28 cellular contexts compared by ENCODE assay signal in the genomic region with DNA sequence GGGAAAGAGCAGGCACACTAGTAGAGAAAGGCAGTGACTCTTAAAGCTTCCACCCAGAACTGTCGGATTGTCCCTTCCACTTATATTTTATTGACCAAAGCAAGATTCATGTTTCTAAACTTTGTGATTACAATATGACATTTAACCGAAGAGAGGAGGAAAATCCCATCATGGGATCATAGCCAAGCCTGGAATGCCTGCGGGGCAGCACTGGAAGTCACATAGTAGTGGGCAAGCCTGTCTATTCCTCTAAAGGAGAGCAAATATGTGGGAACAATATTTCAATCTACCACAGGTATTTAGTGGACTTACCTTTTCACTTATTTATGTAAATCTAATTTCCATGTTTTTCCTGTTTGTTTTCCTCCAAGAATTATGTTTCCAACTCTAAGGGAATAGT.
"Had no signal": no experiment of that assay in that cellular context is flagged by ENCODE, and none has a peak within 500 bp of the region (broad histone marks: within the 10 kb centered on the region; RNA-seq: fewer than 3 reads in every experiment).

No MANE protein-coding gene starts in this region.

- ATAC-seq: activated naive CD8-positive, alpha-beta T cell treated with anti-CD3 and anti-CD28 coated beads, Interleukin-2, amount 50 U/mL, for 24 hours; activated T-cell treated with anti-CD3 and anti-CD28 coated beads, Interleukin-2, amount 50 U/mL, for 4 hours; K562 had no signal

- H3K27me3 ChIP-seq: cardiac muscle cell, MG63, SJSA1 had no signal

- H3K4me3 ChIP-seq: cardiac muscle cell, K562, MG63, SJSA1 had no signal

- H3K27ac ChIP-seq: cardiac muscle cell, SJSA1 had no signal

- H3K4me3 Mint-ChIP-seq: activated CD4-positive, alpha-beta memory T cell treated with anti-CD3 and anti-CD28 coated beads for 36 hours; activated CD4-positive, alpha-beta T cell treated with anti-CD3 and anti-CD28 coated beads, Interleukin-2, amount 10 ng/mL, durations not matched to agents 7 days and 5 days; activated naive CD4-positive, alpha-beta T cell treated with anti-CD3 and anti-CD28 coated beads, Interleukin-2, amount 10 ng/mL, durations not matched to agents 7 days and 5 days; activated naive CD8-positive, alpha-beta T cell; activated naive CD8-positive, alpha-beta T cell treated with anti-CD3 and anti-CD28 coated beads, Interleukin-2, amount 50 U/mL, for 24 hours; activated T-cell treated with anti-CD3 and anti-CD28 coated beads, Interleukin-2, amount 50 U/mL, for 4 hours; T-helper 1 cell treated with Interleukin-12 subunit alpha and Interleukin-12 subunit beta and Interleukin-4 antibody, amounts not matched to agents 30 μg/mL and 1 μg/mL, for 36 hours; T-helper 2 cell treated with Interferon-gamma antibody and Interleukin-4, amounts not matched to agents 5 μg/mL and 100 μg/mL, for 36 hours had no signal

- DNase-seq: activated CD4-positive, alpha-beta memory T cell treated with anti-CD3 and anti-CD28 coated beads for 36 hours; activated CD4-positive, alpha-beta T cell treated with anti-CD3 and anti-CD28 coated beads, Interleukin-2, amount 10 ng/mL, durations not matched to agents 7 days and 5 days; activated CD8-positive, alpha-beta memory T cell treated with anti-CD3 and anti-CD28 coated beads, Interleukin-2, amount 50 U/mL, for 4 hours; activated effector memory CD4-positive, alpha-beta T cell treated with Interleukin-2 at 50 U/mL for 16 hours; activated naive CD4-positive, alpha-beta T cell treated with anti-CD3 and anti-CD28 coated beads, Interleukin-2, amount 10 ng/mL, durations not matched to agents 7 days and 5 days; activated naive CD8-positive, alpha-beta T cell treated with anti-CD3 and anti-CD28 coated beads, Interleukin-2, amount 50 U/mL, for 24 hours; activated T-cell treated with anti-CD3 and anti-CD28 coated beads for 4 hours; activated T-cell treated with anti-CD3 and anti-CD28 coated beads, Interleukin-2, amount 50 U/mL, for 4 hours; anterior cingulate cortex; IMR-90; MG63; NCI-H1048; NCI-H1105 treated with DMSO at 0.1 percent for 48 hours; NCI-H1436; NCI-H1694; NCI-H2029; NCI-H345; NCI-H524 treated with DMSO at 0.1 percent for 48 hours; NK-92 treated with Interleukin-12 subunit alpha and Interleukin-12 subunit beta, amount 100 ng/mL, for 24 hours; SHP77 treated with DMSO at 0.1 percent for 48 hours; SK-N-SH had no signal

- H3K27ac Mint-ChIP-seq: activated CD4-positive, alpha-beta memory T cell treated with anti-CD3 and anti-CD28 coated beads for 36 hours; activated CD4-positive, alpha-beta T cell treated with anti-CD3 and anti-CD28 coated beads, Interleukin-2, amount 10 ng/mL, durations not matched to agents 7 days and 5 days; activated naive CD4-positive, alpha-beta T cell treated with anti-CD3 and anti-CD28 coated beads, Interleukin-2, amount 10 ng/mL, durations not matched to agents 7 days and 5 days; activated naive CD8-positive, alpha-beta T cell; activated naive CD8-positive, alpha-beta T cell treated with anti-CD3 and anti-CD28 coated beads, Interleukin-2, amount 50 U/mL, for 24 hours; brain; T-helper 1 cell treated with Interleukin-12 subunit alpha and Interleukin-12 subunit beta and Interleukin-4 antibody, amounts not matched to agents 30 μg/mL and 1 μg/mL, for 36 hours; T-helper 2 cell treated with Interferon-gamma antibody and Interleukin-4, amounts not matched to agents 5 μg/mL and 100 μg/mL, for 36 hours had no signal

- H3K36me3 ChIP-seq: cardiac muscle cell, MG63 had no signal

- H3K27me3 Mint-ChIP-seq: activated CD4-positive, alpha-beta memory T cell treated with anti-CD3 and anti-CD28 coated beads for 36 hours; activated naive CD8-positive, alpha-beta T cell; activated naive CD8-positive, alpha-beta T cell treated with anti-CD3 and anti-CD28 coated beads, Interleukin-2, amount 50 U/mL, for 24 hours had no signal
